Comparison of ENCODE assay signal across 1 cellular context in the genomic region with DNA sequence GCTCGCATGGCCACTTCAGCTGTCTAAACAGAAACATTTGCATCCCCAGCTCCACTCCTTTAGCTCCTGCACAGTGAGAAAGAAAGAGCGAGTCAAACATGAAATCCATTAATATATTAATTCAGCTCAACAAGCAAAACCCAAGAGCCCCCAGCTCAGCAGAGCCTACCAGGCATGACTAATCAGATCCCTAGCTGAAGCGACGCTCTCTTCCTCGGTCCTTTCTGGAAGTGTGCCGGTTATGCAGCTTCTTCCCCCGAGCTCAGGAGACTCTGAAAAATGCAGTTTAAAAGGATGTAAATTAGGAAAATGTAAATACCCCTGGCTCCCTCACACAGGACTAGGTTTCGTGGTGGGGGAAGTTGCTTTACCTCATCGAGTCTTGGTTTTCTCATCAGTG.
TF ChIP-seq lines count a peak whose summit lies in the region.

No MANE protein-coding gene starts in this region.

TF ChIP-seq in endothelial cell of umbilical vein, 7 proteins besides CTCF, POLR2A, EP300 and RAD21 (continued from another document):
- TF ChIP-seq, protein P1, sequence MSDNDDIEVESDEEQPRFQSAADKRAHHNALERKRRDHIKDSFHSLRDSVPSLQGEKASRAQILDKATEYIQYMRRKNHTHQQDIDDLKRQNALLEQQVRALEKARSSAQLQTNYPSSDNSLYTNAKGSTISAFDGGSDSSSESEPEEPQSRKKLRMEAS (IDR thresholded peaks at IDR 0.05; ENCODE audit: insufficient read depth, insufficient read length) = no peak
- TF ChIP-seq POLR2AphosphoS5 (IDR thresholded peaks at IDR 0.05; ENCODE audit: insufficient read depth, low read depth, low read length) (no peak), MYC (IDR thresholded peaks at IDR 0.05; ENCODE audit: low read depth, low read length) (no peak)
